8 cellular contexts compared by ENCODE assay signal in the genomic region with DNA sequence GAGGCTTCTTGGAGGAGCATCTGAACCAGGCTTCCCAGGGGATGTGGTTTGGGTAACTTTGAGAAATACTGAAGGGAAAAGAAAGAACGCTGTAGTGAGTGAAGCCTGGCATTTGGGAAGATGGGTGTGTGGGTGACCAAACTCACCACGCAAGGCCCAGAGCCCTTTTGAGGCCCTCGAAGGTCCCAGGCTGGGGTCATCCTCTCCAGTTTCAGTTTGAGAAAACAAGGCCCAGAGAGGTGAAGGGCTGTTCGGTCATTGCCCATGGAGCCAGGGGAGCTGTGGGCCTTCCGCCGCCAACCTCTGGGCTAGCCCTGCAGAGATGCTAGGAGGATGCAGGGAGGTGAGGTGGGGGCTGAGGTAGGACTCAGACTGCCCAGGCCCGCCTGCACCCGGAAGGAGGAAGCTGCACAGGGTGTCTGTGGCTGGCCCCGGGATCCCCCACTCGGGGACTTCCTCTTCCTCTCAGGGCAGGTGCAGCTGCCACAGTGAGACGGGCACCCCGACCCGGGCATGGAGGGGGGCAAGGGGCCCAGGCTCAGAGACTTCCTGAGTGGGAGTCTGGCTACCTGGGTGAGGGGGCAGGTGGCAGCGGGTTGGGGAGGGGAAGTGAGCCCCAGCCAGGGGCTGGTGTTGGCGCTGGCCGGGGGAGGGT. TPM values are rescaled to one million over a fixed set of nuclear protein-coding genes. Genes with fewer than 3 reads are reported as not detected.
DNase-seq lines count a peak whose midpoint lies in the region; ATAC-seq and TF ChIP-seq lines count a peak whose summit lies in the region.

A gene with protein sequence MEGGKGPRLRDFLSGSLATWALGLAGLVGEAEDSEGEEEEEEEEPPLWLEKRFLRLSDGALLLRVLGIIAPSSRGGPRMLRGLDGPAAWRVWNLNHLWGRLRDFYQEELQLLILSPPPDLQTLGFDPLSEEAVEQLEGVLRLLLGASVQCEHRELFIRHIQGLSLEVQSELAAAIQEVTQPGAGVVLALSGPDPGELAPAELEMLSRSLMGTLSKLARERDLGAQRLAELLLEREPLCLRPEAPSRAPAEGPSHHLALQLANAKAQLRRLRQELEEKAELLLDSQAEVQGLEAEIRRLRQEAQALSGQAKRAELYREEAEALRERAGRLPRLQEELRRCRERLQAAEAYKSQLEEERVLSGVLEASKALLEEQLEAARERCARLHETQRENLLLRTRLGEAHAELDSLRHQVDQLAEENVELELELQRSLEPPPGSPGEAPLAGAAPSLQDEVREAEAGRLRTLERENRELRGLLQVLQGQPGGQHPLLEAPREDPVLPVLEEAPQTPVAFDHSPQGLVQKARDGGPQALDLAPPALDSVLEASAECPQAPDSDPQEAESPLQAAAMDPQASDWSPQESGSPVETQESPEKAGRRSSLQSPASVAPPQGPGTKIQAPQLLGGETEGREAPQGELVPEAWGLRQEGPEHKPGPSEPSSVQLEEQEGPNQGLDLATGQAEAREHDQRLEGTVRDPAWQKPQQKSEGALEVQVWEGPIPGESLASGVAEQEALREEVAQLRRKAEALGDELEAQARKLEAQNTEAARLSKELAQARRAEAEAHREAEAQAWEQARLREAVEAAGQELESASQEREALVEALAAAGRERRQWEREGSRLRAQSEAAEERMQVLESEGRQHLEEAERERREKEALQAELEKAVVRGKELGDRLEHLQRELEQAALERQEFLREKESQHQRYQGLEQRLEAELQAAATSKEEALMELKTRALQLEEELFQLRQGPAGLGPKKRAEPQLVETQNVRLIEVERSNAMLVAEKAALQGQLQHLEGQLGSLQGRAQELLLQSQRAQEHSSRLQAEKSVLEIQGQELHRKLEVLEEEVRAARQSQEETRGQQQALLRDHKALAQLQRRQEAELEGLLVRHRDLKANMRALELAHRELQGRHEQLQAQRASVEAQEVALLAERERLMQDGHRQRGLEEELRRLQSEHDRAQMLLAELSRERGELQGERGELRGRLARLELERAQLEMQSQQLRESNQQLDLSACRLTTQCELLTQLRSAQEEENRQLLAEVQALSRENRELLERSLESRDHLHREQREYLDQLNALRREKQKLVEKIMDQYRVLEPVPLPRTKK (N-terminal part only) (plus strand): TSS at position 451 of the 655 bp plus-strand sequence. CDS start 63 bp downstream, at position 514.

- peak within 1 kb of the TSS; percentile 83 for H3K4me3 ChIP-seq in OCI-LY3 (ENCODE audit: low read length)
- peak within 1 kb of the TSS; percentile 63 for H3K4me3 ChIP-seq in iPS-18c (ENCODE audit: insufficient read depth, low read depth, low read length)

- H2AFZ ChIP-seq in OCI-LY3 (ENCODE audit: low read depth, low read length), result no peak within 1 kb of the TSS

- peak within 1 kb of the TSS; percentile 97 for H3K9ac ChIP-seq in OCI-LY3 (ENCODE audit: low read length)

- no peaks in the 10 kb centered on the region for H3K9me3 Mint-ChIP-seq in activated T-cell treated with anti-CD3 and anti-CD28 coated beads, Interleukin-2, amount 50 U/mL, for 72 hours

- peaks cover 50% of the 10 kb centered on the region for H3K4me1 ChIP-seq in OCI-LY3 (ENCODE audit: low read length)

- H4K20me1 ChIP-seq in OCI-LY3 (ENCODE audit: insufficient read depth, low read length), result peaks cover 16% of the 10 kb centered on the region

- peaks cover 49% of the 10 kb centered on the region for H3K36me3 ChIP-seq in OCI-LY3 (replicated peaks; ENCODE audit: low read depth, low read length)

- DNase-seq in GDM1 (lab: John Stamatoyannopoulos, UW), result peak; percentile 71
- peak; percentile 89 for DNase-seq in activated T-cell treated with anti-CD3 and anti-CD28 coated beads, Interleukin-2, amount 50 U/mL, for 72 hours
- DNase-seq in stimulated activated CD8-positive, alpha-beta memory T cell treated with anti-CD3 and anti-CD28 coated beads, Interleukin-2, amount 100 ng/mL, for 48 hours (ENCODE audit: low read depth in 2 of 2), result peak; percentile 75 to 81
- no peak for DNase-seq in NCI-H524 treated with DMSO at 0.1 percent for 48 hours (lab: John Stamatoyannopoulos, UW)
- no peak for DNase-seq in HK-2 (ENCODE audit: unreplicated experiment)

- ATAC-seq in HG02588 (IDR thresholded peaks at IDR 0.05; ENCODE audit: unreplicated experiment), result peak; percentile 46
- ATAC-seq in activated T-cell treated with anti-CD3 and anti-CD28 coated beads, Interleukin-2, amount 50 U/mL, for 72 hours (replicated peaks in 1 of 2), result peak; percentile 78 to 83

- H3K4me2 ChIP-seq in OCI-LY3 (ENCODE audit: low read length), result peak within 1 kb of the TSS; percentile 97

- peaks cover 58% of the 10 kb centered on the region for H3K4me1 Mint-ChIP-seq in activated T-cell treated with anti-CD3 and anti-CD28 coated beads, Interleukin-2, amount 50 U/mL, for 72 hours (ENCODE audit: low read depth)

- peaks cover 22% of the 10 kb centered on the region for H3K79me2 ChIP-seq in OCI-LY3 (ENCODE audit: low read length)

- H3K4me3 Mint-ChIP-seq in activated T-cell treated with anti-CD3 and anti-CD28 coated beads, Interleukin-2, amount 50 U/mL, for 72 hours, result peak within 1 kb of the TSS; percentile 87 to 96

- H3K27me3 ChIP-seq in OCI-LY3 (ENCODE audit: low read depth, low read length), result no peaks in the 10 kb centered on the region

- no peaks in the 10 kb centered on the region for H3K9me3 ChIP-seq in OCI-LY3 (ENCODE audit: insufficient read depth, low read length)
- no peaks in the 10 kb centered on the region for H3K9me3 ChIP-seq in iPS-18c (ENCODE audit: control insufficient read depth, insufficient read depth, low read length)

- no peaks in the 10 kb centered on the region for H3K27me3 Mint-ChIP-seq in activated T-cell treated with anti-CD3 and anti-CD28 coated beads, Interleukin-2, amount 50 U/mL, for 72 hours (ENCODE audit: low read depth)

- peak within 1 kb of the TSS; percentile 85 for H3K27ac ChIP-seq in OCI-LY3 (ENCODE audit: low read length)

- peak within 1 kb of the TSS; percentile 97 for H3K27ac Mint-ChIP-seq in activated T-cell treated with anti-CD3 and anti-CD28 coated beads, Interleukin-2, amount 50 U/mL, for 72 hours

- TF ChIP-seq CTCF in OCI-LY3 (IDR thresholded peaks at IDR 0.05; ENCODE audit: low read depth, low read length), result no peak

- H3K36me3 Mint-ChIP-seq in activated T-cell treated with anti-CD3 and anti-CD28 coated beads, Interleukin-2, amount 50 U/mL, for 72 hours (ENCODE audit: insufficient read depth in 2 of 2), result peaks cover 0 to 13% of the 10 kb centered on the region in 2 donors

RNA-seq across cellular contexts. Expression of the gene that starts here (rescaled TPM):
- 100 to 1,000 TPM; 119 to 126 TPM for total RNA-seq in activated T-cell treated with anti-CD3 and anti-CD28 coated beads, Interleukin-2, amount 50 U/mL, for 72 hours

Comparison
In these comparisons a context has a peak if more than half of its experiments do, and no peak if none do; other contexts are left out.
1. DNase-seq: peak in GDM1 (single experiment), activated T-cell treated with anti-CD3 and anti-CD28 coated beads, Interleukin-2, amount 50 U/mL, for 72 hours (2 of 2) and stimulated activated CD8-positive, alpha-beta memory T cell treated with anti-CD3 and anti-CD28 coated beads, Interleukin-2, amount 100 ng/mL, for 48 hours (2 of 2); none in NCI-H524 treated with DMSO at 0.1 percent for 48 hours (single experiment) and HK-2 (single experiment).